In genomic region chr10:71845410-71846406, GRCh38 we compare ENCODE assay signal across 13 cellular contexts. TPM values are rescaled to one million over a fixed set of nuclear protein-coding genes. Genes with fewer than 3 reads are reported as not detected.
DNase-seq lines count a peak whose midpoint lies in the region; ATAC-seq, FAIRE-seq and TF ChIP-seq lines count a peak whose summit lies in the region.
"Had no signal": no experiment of that assay in that cellular context is flagged by ENCODE, and none has a peak within 500 bp of the region (broad histone marks: within the 10 kb centered on the region; RNA-seq: fewer than 3 reads in every experiment).

No MANE protein-coding gene starts in this region.

- in situ Hi-C loops in GM12878 (cut with MboI) = no loop called here

- no peaks in the 10 kb centered on the region for H3K9me3 Mint-ChIP-seq in WTC11
- H3K9me3 Mint-ChIP-seq: stimulated activated naive B cell treated with anti-CD40 and anti-IgM and Interleukin-4, amounts not matched to agents 10 μg/mL and 1 μg/mL and 100 μg/mL, for 72 hours had no signal

- H3K4me1 ChIP-seq in GM12878 (ENCODE audit: control insufficient read depth, insufficient read depth, low read length) = peaks cover 20% of the 10 kb centered on the region
- peaks cover 0 to 74% of the 10 kb centered on the region in 2 donors for H3K4me1 ChIP-seq in right atrium auricular region

- WGBS in GM12878 (ENCODE audit: insufficient coverage, insufficient replicate concordance, low lambda C conversion rate, missing lambda C conversion rate) = 94% methylated on average over 11 of the region's 11 CpGs

- CTCF ChIA-PET in GM12878 (lab: Yijun Ruan, JAX) = interaction anchor here (1.0 to 1.4 kb wide), 2 partner anchors 49 to 51 kb away, joined by 3 to 6 read pairs; no protein-coding TSS in a partner anchor
- CTCF ChIA-PET in WTC11 (lab: Charles Lee) = interaction anchor here (0.7 kb wide), 2 partner anchors 112 to 415 kb away, joined by 4 read pairs; no protein-coding TSS in a partner anchor

- no peak overlapping the region for H3K4me3 Mint-ChIP-seq in WTC11
- H3K4me3 Mint-ChIP-seq: stimulated activated naive B cell treated with anti-CD40 and anti-IgM and Interleukin-4, amounts not matched to agents 10 μg/mL and 1 μg/mL and 100 μg/mL, for 72 hours had no signal

- no peak for TF ChIP-seq POLR2A in GM12878 (IDR thresholded peaks at IDR 0.05; ENCODE audit: low read depth, low read length)

- H3K4me3 ChIP-seq in GM12878 = 0 out of 2 replicates have a peak overlapping the region, but pooled peaks have one; percentile 47
- H3K4me3 ChIP-seq in right atrium auricular region = no peak overlapping the region
- H3K4me3 ChIP-seq in skin epidermis = no peak overlapping the region
- H3K4me3 ChIP-seq: SJCRH30 had no signal

- H2AFZ ChIP-seq in GM12878 (ENCODE audit: control insufficient read depth, low read depth, low read length) = no peak overlapping the region

- H4K20me1 ChIP-seq in GM12878 (ENCODE audit: control insufficient read depth, insufficient read depth) = no peaks in the 10 kb centered on the region; the same call in 1 of the 2 replicates

- H3K4me2 ChIP-seq in GM12878 (ENCODE audit: control insufficient read depth, insufficient read depth) = peak overlapping the region; percentile 60

- peaks cover 2% of the 10 kb centered on the region; the same call in 1 of the 2 replicates for H3K36me3 Mint-ChIP-seq in WTC11

- H3K27me3 ChIP-seq in GM12878 (replicated peaks in 1 of 2; ENCODE audit: control insufficient read depth in 2 of 2, insufficient read depth in 2 of 2, low read length in 1 of 2) = no peaks in the 10 kb centered on the region
- H3K27me3 ChIP-seq in right atrium auricular region = no peaks in the 10 kb centered on the region
- H3K27me3 ChIP-seq: SJCRH30 had no signal

- FAIRE-seq in GM12878 (lab: Jason Lieb, UNC) = no peak

- RAD21 ChIA-PET in GM12878 (lab: Charles Lee; ENCODE audit: unreplicated experiment) = interaction anchor here (1.2 kb wide), 1 partner anchor 27 kb away, joined by 6 read pairs; no protein-coding TSS in a partner anchor

- BruUV-seq in GM12878 (replicated peaks; lab: Mats Ljungman, UMichigan) = no TSS peak

- no peak for TF ChIP-seq EP300 in GM12878 (IDR thresholded peaks at IDR 0.05; ENCODE audit: borderline replicate concordance in 1 of 2, control insufficient read depth in 1 of 2, low read depth in 2 of 2, low read length in 2 of 2)

- TF ChIP-seq CTCF in GM12878 (IDR thresholded peaks at IDR 0.05 in 2 of 3, conservative IDR thresholded peaks at IDR 0.05 in 1 of 3; ENCODE audit: control insufficient read depth in 2 of 3, extremely low read depth in 1 of 3, insufficient read depth in 1 of 3, low read depth in 3 of 3, low read length in 3 of 3) (no peak), right atrium auricular region (IDR thresholded peaks at IDR 0.05) (no peak), WTC11 (IDR thresholded peaks at IDR 0.05) (no peak)

- no peak for TF ChIP-seq RAD21 in GM12878 (IDR thresholded peaks at IDR 0.05; ENCODE audit: insufficient read depth, low read depth, low read length)

- no peak overlapping the region for H3K9ac ChIP-seq in GM12878 (ENCODE audit: control insufficient read depth, insufficient read depth, low read length)

- no peaks in the 10 kb centered on the region for H3K27me3 Mint-ChIP-seq in WTC11 (ENCODE audit: low read depth)
- H3K27me3 Mint-ChIP-seq: stimulated activated naive B cell treated with anti-CD40 and anti-IgM and Interleukin-4, amounts not matched to agents 10 μg/mL and 1 μg/mL and 100 μg/mL, for 72 hours had no signal

- DNase-seq in HCEC 1CT (peak; percentile 25), GM12878 (ENCODE audit: low read depth, low spot score) (no peak), right atrium auricular region (ENCODE audit: low spot score) (no peak), Kasumi-1 (lab: John Stamatoyannopoulos, UW) (no peak), WTC11 (ENCODE audit: low spot score) (no peak)
- DNase-seq in activated T-cell treated with anti-CD3 and anti-CD28 coated beads, Interleukin-2, amount 50 U/mL, for 1 hour = no peak
- DNase-seq: effector memory CD4-positive, alpha-beta T cell; NCI-H526 treated with DMSO at 0.1 percent for 48 hours; SJCRH30; stimulated activated CD4-positive, alpha-beta T cell treated with anti-CD3 and anti-CD28 coated beads, Interleukin-2, amount 100 ng/mL, for 24 hours; stimulated activated naive B cell treated with anti-CD40 and anti-IgM and Interleukin-4, amounts not matched to agents 10 μg/mL and 1 μg/mL and 100 μg/mL, for 72 hours had no signal

- H3K9me3 ChIP-seq in GM12878 (replicated peaks; ENCODE audit: control insufficient read depth, insufficient read depth, low read length) (no peaks in the 10 kb centered on the region), right atrium auricular region (no peaks in the 10 kb centered on the region)
- H3K9me3 ChIP-seq: SJCRH30 had no signal

- H3K27ac ChIP-seq in GM12878 (ENCODE audit: control insufficient read depth, insufficient read depth) = peak overlapping the region; percentile 42
- H3K27ac ChIP-seq in right atrium auricular region = peak overlapping the region; percentile 28 to 41
- peak overlapping the region in 12 of 21 experiments; percentile 3 to 63 (median 42) for H3K27ac ChIP-seq in skin epidermis
- H3K27ac ChIP-seq: SJCRH30 had no signal

- H3K79me2 ChIP-seq in GM12878 (ENCODE audit: control insufficient read depth, insufficient read depth, low read length) = peaks cover 83% of the 10 kb centered on the region

- peaks cover 53% of the 10 kb centered on the region for H3K4me1 Mint-ChIP-seq in WTC11

- intact Hi-C loops in GM12878 (cut with micrococcal nuclease; ENCODE audit: unreplicated experiment) = no loop called here

- no peak overlapping the region for H3K27ac Mint-ChIP-seq in WTC11
- H3K27ac Mint-ChIP-seq: stimulated activated naive B cell treated with anti-CD40 and anti-IgM and Interleukin-4, amounts not matched to agents 10 μg/mL and 1 μg/mL and 100 μg/mL, for 72 hours had no signal

- POLR2A ChIA-PET in GM12878 (lab: Charles Lee) (interaction anchor here (0.5 to 0.6 kb wide), 2 partner anchors 88 to 394 kb away, joined by 3 to 4 read pairs; no protein-coding TSS in a partner anchor), WTC11 (lab: Charles Lee) (interaction anchor here (0.6 kb wide), 1 partner anchor 18 kb away, joined by 9 read pairs; no protein-coding TSS in a partner anchor)

- SMC1A ChIA-PET in GM12878 (lab: Charles Lee; ENCODE audit: uncharacterized antibody, unreplicated experiment) = interaction anchor here (0.8 to 1.3 kb wide), 3 partner anchors 9 to 51 kb away, joined by 3 to 7 read pairs (median 3); no protein-coding TSS in a partner anchor

- H3K36me3 ChIP-seq in GM12878 (ENCODE audit: control insufficient read depth in 2 of 2, insufficient read depth in 2 of 2, low read length in 1 of 2) = no peaks in the 10 kb centered on the region; a peak in 1 of 4 replicates
- H3K36me3 ChIP-seq in right atrium auricular region = no peaks in the 10 kb centered on the region
- H3K36me3 ChIP-seq: SJCRH30 had no signal

- ATAC-seq in GM12878 (no peak), WTC11 (no peak), GM19463 (IDR thresholded peaks at IDR 0.05; ENCODE audit: unreplicated experiment) (no peak)
- ATAC-seq: stimulated activated naive B cell treated with anti-CD40 and anti-IgM and Interleukin-4, amounts not matched to agents 10 μg/mL and 1 μg/mL and 100 μg/mL, for 72 hours had no signal

TF ChIP-seq in GM12878, 131 proteins besides CTCF, POLR2A, EP300 and RAD21 (continues in another document):
- no peak for TF ChIP-seq RCOR1 (conservative IDR thresholded peaks at IDR 0.05; ENCODE audit: low read depth, low read length)
- TF ChIP-seq BMI1 (IDR thresholded peaks at IDR 0.05; ENCODE audit: borderline replicate concordance) = no peak
- TF ChIP-seq ZNF217 (IDR thresholded peaks at IDR 0.05) = no peak
- no peak for TF ChIP-seq RFX5 (IDR thresholded peaks at IDR 0.05; ENCODE audit: low read depth, low read length)

TF ChIP-seq in WTC11, 78 proteins besides CTCF, POLR2A, EP300 and RAD21 (continues in another document):
- TF ChIP-seq SOX15 (CRISPR knock-in tag; IDR thresholded peaks at IDR 0.05) (no peak), ZNF121 (CRISPR knock-in tag; IDR thresholded peaks at IDR 0.05) (no peak)

RNA-seq across cellular contexts. Expression of gene PSAP, which starts 5.3 kb away (rescaled TPM):
- total RNA-seq in GM12878 (2013; cell fraction: nucleolus; rRNA removed) = 269 and 285 TPM in 2 replicates
- 287 and 299 TPM in 2 replicates for total RNA-seq in GM12878 (2014; rRNA removed)
- total RNA-seq in GM12878 (2014; rRNA removed; fragmentation: Illumina TruSeq; extraction: Trizol) = 178 and 179 TPM in 2 replicates
- 336 and 346 TPM in 2 replicates for total RNA-seq in GM12878 (2021)
- polyA plus RNA-seq in GM12878 (2011; ENCODE audit: low read depth) = 193 TPM
- polyA plus RNA-seq in GM12878 (2011; rRNA removed) = 190 and 232 TPM in 2 replicates
- 284 and 288 TPM in 2 replicates for polyA plus RNA-seq in GM12878 (2011; cell fraction: cytosol; rRNA removed)
- 240 and 286 TPM in 2 replicates for polyA plus RNA-seq in GM12878 (2011; cell fraction: nucleus; rRNA removed)
- polyA plus RNA-seq in GM12878 (2012) = 258 and 314 TPM in 2 replicates
- 251 and 258 TPM in 2 replicates for polyA plus RNA-seq in GM12878 (2014; fragmentation: Illumina TruSeq; extraction: Trizol)
- 100 to 1,000 TPM; 280 to 312 TPM for polyA plus RNA-seq in GM12878 (2014; fragmentation: Nextera tagmentation; extraction: Ambion mirVana)
- polyA plus RNA-seq in GM12878 (2014; rRNA removed) = 309 and 310 TPM in 2 replicates
- polyA plus RNA-seq in GM12878 (2016; fragmentation: Nextera tagmentation; extraction: Ambion mirVana) = 100 to 1,000 TPM; 275 to 291 TPM
- polyA minus RNA-seq in GM12878 (2011; rRNA and poly(A)+ RNA removed) = 185 and 279 TPM in 2 replicates
- 85.0 and 93.7 TPM in 2 replicates for polyA minus RNA-seq in GM12878 (2011; cell fraction: cytosol; rRNA and poly(A)+ RNA removed)
- polyA minus RNA-seq in GM12878 (2011; cell fraction: nucleus; rRNA and poly(A)+ RNA removed) = 43.9 and 51.0 TPM in 2 replicates
- total RNA-seq in right atrium auricular region = 1,000 to 10,000 TPM; 1,145 to 1,486 TPM
- total RNA-seq in WTC11 (2021) = 397 to 474 TPM (median 462 TPM) in 3 replicates
